Comparison of ENCODE assay signal across 1 cellular context in the genomic region with DNA sequence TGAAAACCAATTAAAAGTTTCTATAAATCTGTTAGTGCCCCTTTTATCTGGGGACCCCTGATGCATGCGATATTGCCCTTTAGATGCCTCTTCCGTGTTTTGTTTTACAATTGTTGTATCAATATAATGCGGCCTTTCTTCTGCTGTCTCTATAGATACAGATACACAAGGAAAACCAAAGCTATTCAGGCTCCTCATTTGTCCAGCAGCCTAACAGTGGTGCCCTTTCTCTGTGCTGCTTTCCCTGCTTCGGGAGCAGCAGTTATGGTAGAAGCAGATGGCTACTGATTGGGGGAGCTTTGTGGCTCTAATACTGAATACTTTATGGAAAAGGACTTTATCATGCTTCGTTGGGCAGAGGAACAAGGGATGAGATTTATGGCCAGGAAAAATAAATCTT.
TF ChIP-seq lines count a peak whose summit lies in the region.

No MANE protein-coding gene starts in this region.

TF ChIP-seq in H1, 55 proteins besides CTCF, POLR2A, EP300 and RAD21:
- TF ChIP-seq RNF2 (IDR thresholded peaks at IDR 0.05; ENCODE audit: borderline replicate concordance, low read depth, low read length, missing control alignments, poor library complexity, severe bottlenecking) (peak; percentile 81), RXRA (IDR thresholded peaks at IDR 0.05; ENCODE audit: insufficient read depth, low read depth, low read length) (no peak)
